Comparison of ENCODE assay signal across 1 cellular context in genomic region chr7:150403376-150404171, GRCh38.
TF ChIP-seq lines count a peak whose summit lies in the region.

No MANE protein-coding gene starts in this region.

TF ChIP-seq in IMR-90, 13 proteins besides CTCF, POLR2A, EP300 and RAD21:
- TF ChIP-seq MXI1 (IDR thresholded peaks at IDR 0.05; ENCODE audit: borderline replicate concordance, low read depth, low read length) (no peak), FOS (IDR thresholded peaks at IDR 0.05; ENCODE audit: low read depth, low read length) (no peak), MAZ (IDR thresholded peaks at IDR 0.05; ENCODE audit: borderline replicate concordance, low read depth, low read length) (no peak), ELK1 (IDR thresholded peaks at IDR 0.05; ENCODE audit: borderline replicate concordance, low read depth, low read length) (no peak), NFE2L2 (IDR thresholded peaks at IDR 0.05; ENCODE audit: low read depth, low read length) (no peak), CHD1 (IDR thresholded peaks at IDR 0.05; ENCODE audit: low read depth, low read length) (no peak), RCOR1 (IDR thresholded peaks at IDR 0.05; ENCODE audit: insufficient replicate concordance, low read length) (no peak), CEBPB (IDR thresholded peaks at IDR 0.05; ENCODE audit: low read depth, low read length) (no peak), BHLHE40 (IDR thresholded peaks at IDR 0.05; ENCODE audit: low read depth, low read length) (no peak), SMC3 (IDR thresholded peaks at IDR 0.05; ENCODE audit: low read depth, low read length) (no peak), MAFK (IDR thresholded peaks at IDR 0.05; ENCODE audit: low read depth, low read length) (no peak), USF2 (IDR thresholded peaks at IDR 0.05; ENCODE audit: low read depth, low read length) (no peak), RFX5 (IDR thresholded peaks at IDR 0.05; ENCODE audit: low read depth, low read length) (no peak)
